Comparison of ENCODE assay signal across 9 cellular contexts in genomic region chr17:58121925-58122324, GRCh38.
DNase-seq lines count a peak whose midpoint lies in the region; ATAC-seq and TF ChIP-seq lines count a peak whose summit lies in the region.
"Had no signal": no experiment of that assay in that cellular context is flagged by ENCODE, and none has a peak within 500 bp of the region (broad histone marks: within the 10 kb centered on the region; RNA-seq: fewer than 3 reads in every experiment).

No MANE protein-coding gene starts in this region.

- H3K27ac ChIP-seq in tibial artery, result no peak overlapping the region
- H3K27ac ChIP-seq: adrenal gland had no signal

- H3K27me3 ChIP-seq in tibial artery, result peaks cover 0 to 8% of the 10 kb centered on the region in 2 donors

- no peak overlapping the region for H3K4me3 ChIP-seq in tibial artery
- H3K4me3 ChIP-seq: adrenal gland had no signal

- intact Hi-C loops in tibial artery (cut with DNase I; ENCODE audit: low total_unique reads), result no loop called here

- ATAC-seq in GM18511 (IDR thresholded peaks at IDR 0.05; ENCODE audit: unreplicated experiment) (no peak), GM19395 (IDR thresholded peaks at IDR 0.05; ENCODE audit: unreplicated experiment) (no peak)

- no peaks in the 10 kb centered on the region for H3K9me3 ChIP-seq in tibial artery
- H3K9me3 ChIP-seq: adrenal gland had no signal

- H3K36me3 ChIP-seq in tibial artery, result no peaks in the 10 kb centered on the region
- H3K36me3 ChIP-seq: adrenal gland had no signal

- no peaks in the 10 kb centered on the region for H3K4me1 ChIP-seq in tibial artery
- H3K4me1 ChIP-seq: adrenal gland had no signal

- DNase-seq in activated gamma-delta T cell treated with Interleukin-2 at 50 U/mL for 16 hours, result peak; percentile 42
- no peak for DNase-seq in activated gamma-delta T cell (lab: John Stamatoyannopoulos, UW)
- DNase-seq in MV-4-11 (lab: John Stamatoyannopoulos, UW), result peak; percentile 38
- peak; percentile 15 for DNase-seq in activated CD4-positive, alpha-beta T cell treated with anti-CD3 and anti-CD28 coated beads for 48 hours
- DNase-seq in iPS-NIHi11 (ENCODE audit: low spot score), result peak; percentile 49
- no peak for DNase-seq in tibial artery

- no peak for TF ChIP-seq CTCF in tibial artery (IDR thresholded peaks at IDR 0.05)

Comparison
In these comparisons a context has a peak if more than half of its experiments do, and no peak if none do; other contexts are left out.
1. DNase-seq: peak in activated gamma-delta T cell treated with Interleukin-2 at 50 U/mL for 16 hours (single experiment), MV-4-11 (single experiment), activated CD4-positive, alpha-beta T cell treated with anti-CD3 and anti-CD28 coated beads for 48 hours (single experiment) and iPS-NIHi11 (single experiment); none in activated gamma-delta T cell (single experiment) and tibial artery (0 of 2).